8 cellular contexts compared by ENCODE assay signal in genomic region chr5:97297063-97297715, GRCh38.
A peak's percentile ranks its signal among the peaks of the same experiment; 100 is the strongest.
DNase-seq lines count a peak whose midpoint lies in the region; ATAC-seq and TF ChIP-seq lines count a peak whose summit lies in the region.

No MANE protein-coding gene starts in this region.

- no peaks in the 10 kb centered on the region for H3K27me3 Mint-ChIP-seq in natural killer cell treated with Interleukin-12 subunit alpha and Interleukin-12 subunit beta and Interleukin-15 and Interleukin-18, amount 100 ng/mL, for 72 hours
- H3K27me3 Mint-ChIP-seq in natural killer cell (ENCODE audit: low read depth in 2 of 2): no peaks in the 10 kb centered on the region

- WGBS in testis, 2 donors: 25 to 35% methylated on average over 5 of the region's 5 CpGs

- intact Hi-C loops in natural killer cell (cut with micrococcal nuclease): no loop called here
- intact Hi-C loops in testis (cut with DNase I; ENCODE audit: low total_unique reads): no loop called here

- H3K27me3 ChIP-seq in testis: no peaks in the 10 kb centered on the region

- no peak for DNase-seq in natural killer cell treated with Interleukin-12 subunit alpha and Interleukin-12 subunit beta and Interleukin-15 and Interleukin-18, amount 100 ng/mL, for 72 hours (ENCODE audit: low spot score)
- DNase-seq in natural killer cell (no peak), HuH-7 (ENCODE audit: low spot score) (peak; percentile 45), SK-N-DZ (ENCODE audit: low spot score) (peak; percentile 65), globus pallidus (ENCODE audit: low spot score) (peak; percentile 42), testis (peak; percentile 48), NCI-H2227 treated with DMSO at 0.1 percent for 48 hours (lab: John Stamatoyannopoulos, UW) (no peak)

- peak; percentile 36 to 57 for ATAC-seq in natural killer cell treated with Interleukin-12 subunit alpha and Interleukin-12 subunit beta and Interleukin-15 and Interleukin-18, amount 100 ng/mL, for 72 hours
- ATAC-seq in natural killer cell (no peak), GM21825 (IDR thresholded peaks at IDR 0.05; ENCODE audit: unreplicated experiment) (peak; percentile 69)

- H3K9me3 ChIP-seq in testis: no peaks in the 10 kb centered on the region

- no peak overlapping the region for H3K27ac ChIP-seq in testis

- no peaks in the 10 kb centered on the region for H3K36me3 Mint-ChIP-seq in natural killer cell treated with Interleukin-12 subunit alpha and Interleukin-12 subunit beta and Interleukin-15 and Interleukin-18, amount 100 ng/mL, for 72 hours
- no peaks in the 10 kb centered on the region for H3K36me3 Mint-ChIP-seq in natural killer cell

- H3K4me1 Mint-ChIP-seq in natural killer cell treated with Interleukin-12 subunit alpha and Interleukin-12 subunit beta and Interleukin-15 and Interleukin-18, amount 100 ng/mL, for 72 hours (ENCODE audit: low read depth in 2 of 2): no peaks in the 10 kb centered on the region
- H3K4me1 Mint-ChIP-seq in natural killer cell: no peaks in the 10 kb centered on the region

- no peak overlapping the region for H3K4me3 Mint-ChIP-seq in natural killer cell treated with Interleukin-12 subunit alpha and Interleukin-12 subunit beta and Interleukin-15 and Interleukin-18, amount 100 ng/mL, for 72 hours
- H3K4me3 Mint-ChIP-seq in natural killer cell: no peak overlapping the region

- H3K4me1 ChIP-seq in testis: no peaks in the 10 kb centered on the region

- no peak for TF ChIP-seq CTCF in natural killer cell (IDR thresholded peaks at IDR 0.05)
- peak in 2 of 3 experiments; percentile 20 to 25 for TF ChIP-seq CTCF in testis (IDR thresholded peaks at IDR 0.05)

- no peak overlapping the region for H3K27ac Mint-ChIP-seq in natural killer cell treated with Interleukin-12 subunit alpha and Interleukin-12 subunit beta and Interleukin-15 and Interleukin-18, amount 100 ng/mL, for 72 hours
- H3K27ac Mint-ChIP-seq in natural killer cell: no peak overlapping the region

- TF ChIP-seq POLR2A in testis (IDR thresholded peaks at IDR 0.05): no peak

- no peaks in the 10 kb centered on the region for H3K9me3 Mint-ChIP-seq in natural killer cell treated with Interleukin-12 subunit alpha and Interleukin-12 subunit beta and Interleukin-15 and Interleukin-18, amount 100 ng/mL, for 72 hours
- peaks cover 0 to 2% of the 10 kb centered on the region in 2 donors for H3K9me3 Mint-ChIP-seq in natural killer cell

- H3K36me3 ChIP-seq in testis (ENCODE audit: low read depth, missing control alignments): no peaks in the 10 kb centered on the region

- H3K4me3 ChIP-seq in testis: no peak overlapping the region

Comparison
In these comparisons a context has a peak if more than half of its experiments do, and no peak if none do; other contexts are left out.
1. ATAC-seq: peak in natural killer cell treated with Interleukin-12 subunit alpha and Interleukin-12 subunit beta and Interleukin-15 and Interleukin-18, amount 100 ng/mL, for 72 hours (2 of 2) and GM21825 (single experiment); none in natural killer cell (0 of 3).
2. DNase-seq: peak in HuH-7 (single experiment), SK-N-DZ (single experiment), globus pallidus (single experiment) and testis (single experiment); none in natural killer cell treated with Interleukin-12 subunit alpha and Interleukin-12 subunit beta and Interleukin-15 and Interleukin-18, amount 100 ng/mL, for 72 hours (single experiment), natural killer cell (single experiment) and NCI-H2227 treated with DMSO at 0.1 percent for 48 hours (single experiment).